Comparison of ENCODE assay signal across 8 cellular contexts in genomic region chr20:31951530-31952453, GRCh38. TPM values are rescaled to one million over a fixed set of nuclear protein-coding genes. Genes with fewer than 3 reads are reported as not detected.
DNase-seq lines count a peak whose midpoint lies in the region; ATAC-seq and TF ChIP-seq lines count a peak whose summit lies in the region.

Gene PDRG1, minus strand, starts transcription at chr20:31952046. Its CDS starts 85 bp downstream, at chr20:31951961.

- peaks cover 12 to 16% of the 10 kb centered on the region in 2 donors for H3K27me3 Mint-ChIP-seq in CD8-positive, alpha-beta memory T cell

- intact Hi-C loops in dorsolateral prefrontal cortex (cut with DNase I): loop anchor here (1.0 to 10.0 kb wide), 7 partner anchors 63 to 294 kb away; partner anchors contain the start of genes CCM2L (in 1 of the 2) and TM9SF4 (in 1 of the 2)
- intact Hi-C loops in right lobe of liver (cut with DNase I): loop anchor here (5.0 kb wide), 1 partner anchor 99 kb away; no protein-coding TSS in a partner anchor

- H3K27ac ChIP-seq in CD8-positive, alpha-beta memory T cell (ENCODE audit: low read depth, low read length): peak within 1 kb of the TSS; percentile 84
- H3K27ac ChIP-seq in dorsolateral prefrontal cortex (peak within 1 kb of the TSS in 50 of 59 donors; percentile 4 to 92 (median 76)), right lobe of liver (peak within 1 kb of the TSS; percentile 64 to 75 (median 69))

- peak; percentile 62 for TF ChIP-seq POLR2A in right lobe of liver (IDR thresholded peaks at IDR 0.05)

- peak; percentile 95 to 97 (median 95) for DNase-seq in CD8-positive, alpha-beta memory T cell
- peak; percentile 96 for DNase-seq in NCI-H748 treated with DMSO at 0.1 percent for 48 hours (lab: John Stamatoyannopoulos, UW)
- DNase-seq in activated CD4-positive, alpha-beta T cell treated with anti-CD3 and anti-CD28 coated beads, Interleukin-2, amount 50 U/mL, for 24 hours (ENCODE audit: low read depth in 1 of 2, low spot score in 1 of 2): peak; percentile 94 to 96
- DNase-seq in dorsolateral prefrontal cortex: peak; percentile 80 to 95 (median 88)
- DNase-seq in right lobe of liver: peak; percentile 95 to 96 (median 95)
- DNase-seq in stimulated activated CD4-positive, alpha-beta T cell treated with anti-CD3 and anti-CD28 coated beads, Interleukin-4, amount 100 ng/mL, for 24 hours: peak; percentile 97

- H3K27ac Mint-ChIP-seq in CD8-positive, alpha-beta memory T cell: peak within 1 kb of the TSS; percentile 62 to 98 (median 96)

- CTCF ChIA-PET in CD8-positive, alpha-beta memory T cell (lab: Charles Lee): interaction anchor here (0.6 to 4.3 kb wide), 22 partner anchors 9 to 128 kb away, joined by 3 to 43 read pairs (median 4); partner anchors contain the start of genes DUSP15, TTLL9 and XKR7

- 0% methylated on average over 30 of the region's 63 CpGs for WGBS in right lobe of liver (ENCODE audit: insufficient coverage, low coverage, low lambda C conversion rate, missing lambda C conversion rate)

- peaks cover 21% of the 10 kb centered on the region for H3K36me3 ChIP-seq in CD8-positive, alpha-beta memory T cell (ENCODE audit: insufficient read depth, low read length)
- H3K36me3 ChIP-seq in right lobe of liver: peaks cover 4 to 25% (median 12%) of the 10 kb centered on the region in 4 donors

- peaks cover 2% of the 10 kb centered on the region for H3K27me3 ChIP-seq in CD8-positive, alpha-beta memory T cell (ENCODE audit: insufficient read depth, low read length, poor library complexity, severe bottlenecking)
- H3K27me3 ChIP-seq in dorsolateral prefrontal cortex: peaks cover 0 to 6% (median 0%) of the 10 kb centered on the region in 45 donors
- no peaks in the 10 kb centered on the region for H3K27me3 ChIP-seq in right lobe of liver

- no peaks in the 10 kb centered on the region for H3K9me3 Mint-ChIP-seq in CD8-positive, alpha-beta memory T cell

- H3K9me3 ChIP-seq in CD8-positive, alpha-beta memory T cell (ENCODE audit: low read length): no peaks in the 10 kb centered on the region
- H3K9me3 ChIP-seq in right lobe of liver: no peaks in the 10 kb centered on the region

- TF ChIP-seq CTCF in dorsolateral prefrontal cortex (IDR thresholded peaks at IDR 0.05 in 54 of 56, conservative IDR thresholded peaks at IDR 0.05 in 2 of 56; ENCODE audit: low read depth in 1 of 56, partially characterized antibody in 56 of 56) (peak; percentile 97 to 100 (median 100)), right lobe of liver (IDR thresholded peaks at IDR 0.05) (peak; percentile 89 to 99 (median 98))

- H3K4me3 ChIP-seq in CD8-positive, alpha-beta memory T cell (ENCODE audit: low read length): peak within 1 kb of the TSS; percentile 89
- peak within 1 kb of the TSS; percentile 75 to 100 (median 97) for H3K4me3 ChIP-seq in dorsolateral prefrontal cortex
- H3K4me3 ChIP-seq in right lobe of liver: peak within 1 kb of the TSS; percentile 97 to 99 (median 99)

- peaks cover 30 to 38% (median 36%) of the 10 kb centered on the region in 3 donors for H3K4me1 Mint-ChIP-seq in CD8-positive, alpha-beta memory T cell

- H3K36me3 Mint-ChIP-seq in CD8-positive, alpha-beta memory T cell: peaks cover 12 to 40% (median 14%) of the 10 kb centered on the region in 3 donors

- POLR2A ChIA-PET in CD8-positive, alpha-beta memory T cell (lab: Charles Lee): interaction anchor here (1.0 kb wide), 2 partner anchors 72 to 99 kb away, joined by 4 to 5 read pairs; no protein-coding TSS in a partner anchor

- peak; percentile 92 for ATAC-seq in GM19438 (IDR thresholded peaks at IDR 0.05; ENCODE audit: low read depth, unreplicated experiment)
- peak; percentile 82 for ATAC-seq in HG03571 (IDR thresholded peaks at IDR 0.05; ENCODE audit: unreplicated experiment)
- ATAC-seq in right lobe of liver: peak; percentile 99 to 100 (median 99)

- peak within 1 kb of the TSS; percentile 96 to 100 (median 98) for H3K4me3 Mint-ChIP-seq in CD8-positive, alpha-beta memory T cell

- H3K4me1 ChIP-seq in CD8-positive, alpha-beta memory T cell (ENCODE audit: insufficient read depth, low read length): peaks cover 21% of the 10 kb centered on the region
- peaks cover 0 to 11% (median 3%) of the 10 kb centered on the region in 4 donors for H3K4me1 ChIP-seq in right lobe of liver

RNA-seq across cellular contexts. Expression of gene PDRG1, which starts in this region (rescaled TPM):
- total RNA-seq in CD8-positive, alpha-beta memory T cell: 10 to 100 TPM; 23.9 TPM
- polyA plus RNA-seq in CD8-positive, alpha-beta memory T cell: 22.4 TPM
- total RNA-seq in dorsolateral prefrontal cortex (10 to 100 TPM; 10.2 to 19.6 (median 13.1) TPM), right lobe of liver (1 to 10 TPM; 4.5 to 6.6 (median 4.9) TPM)

Comparison
In these comparisons a context has a peak if more than half of its experiments do, and no peak if none do; other contexts are left out.
1. Peak in every context shown above with its lines: DNase-seq, ATAC-seq, H3K4me3 ChIP-seq and H3K27ac ChIP-seq.